Comparison of ENCODE assay signal across 18 cellular contexts in the genomic region with DNA sequence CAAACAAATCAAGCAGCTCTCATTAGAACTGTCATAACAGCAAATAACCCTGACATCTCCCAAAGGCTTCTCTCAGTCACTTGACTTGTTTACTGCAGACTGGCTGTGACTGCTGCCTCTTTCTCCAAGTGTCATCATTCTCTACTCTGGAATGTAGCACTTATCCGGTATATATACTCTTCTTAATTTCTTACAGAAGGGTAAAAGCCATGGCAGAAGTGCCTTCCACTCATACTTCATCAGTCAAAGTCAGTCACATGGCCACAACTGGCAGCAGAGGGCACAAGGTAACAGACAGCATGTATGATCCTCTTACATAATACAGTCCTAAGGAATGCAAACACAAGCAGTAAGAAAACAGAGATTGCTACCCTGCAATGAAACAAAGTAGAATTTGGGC. TPM values are rescaled to one million over a fixed set of nuclear protein-coding genes. Genes with fewer than 3 reads are reported as not detected.
A peak's percentile ranks its signal among the peaks of the same experiment; 100 is the strongest.
DNase-seq lines count a peak whose midpoint lies in the region; ATAC-seq and TF ChIP-seq lines count a peak whose summit lies in the region.
"Had no signal": no experiment of that assay in that cellular context is flagged by ENCODE, and none has a peak within 500 bp of the region (broad histone marks: within the 10 kb centered on the region; RNA-seq: fewer than 3 reads in every experiment).

No MANE protein-coding gene starts in this region.

- H3K9me3 ChIP-seq in GM23248 (ENCODE audit: low read depth) (no peaks in the 10 kb centered on the region), psoas muscle (no peaks in the 10 kb centered on the region), vagina (no peaks in the 10 kb centered on the region)
- H3K9me3 ChIP-seq: spleen had no signal

- intact Hi-C loops in psoas muscle (cut with DNase I) (loop anchor here in 1 of 2 donors (5.0 to 10.0 kb wide), 2 partner anchors 57 to 275 kb away; partner anchors contain the start of gene NXT1), vagina (cut with DNase I) (no loop called here)

- DNase-seq in GM23248 (peak; percentile 45), SK-MEL-5 (ENCODE audit: low read depth, low spot score) (peak; percentile 50), fibroblast of the aortic adventitia (ENCODE audit: low read depth) (peak; percentile 54), psoas muscle (no peak), NCI-H1436 (lab: John Stamatoyannopoulos, UW) (no peak), vagina (ENCODE audit: extremely low spot score in 2 of 2) (no peak), RWPE1 (ENCODE audit: low spot score) (no peak)
- DNase-seq: activated CD4-positive, alpha-beta memory T cell treated with anti-CD3 and anti-CD28 coated beads for 36 hours; anterior cingulate cortex; CD8-positive, alpha-beta T cell; effector CD8-positive, alpha-beta T cell; HCEC 1CT; NCI-H2227 treated with DMSO at 0.1 percent for 48 hours; spleen; T1000 had no signal

- H3K9ac ChIP-seq in GM23248: peak overlapping the region; percentile 18; the same call in 1 of the 2 replicates
- H3K9ac ChIP-seq: neural progenitor cell had no signal

- TF ChIP-seq POLR2A in vagina (IDR thresholded peaks at IDR 0.05): no peak

- H3K79me2 ChIP-seq in GM23248 (ENCODE audit: insufficient read depth): peaks cover 100% of the 10 kb centered on the region

- in situ Hi-C loops in GM23248 (cut with MboI) (no loop called here), SK-MEL-5 (cut with HindIII; ENCODE audit: low pct_unique_long_range_greater_than_20kb, low sequenced_read_pairs) (no loop called here)

- H3K27me3 ChIP-seq in GM23248 (replicated peaks; ENCODE audit: insufficient read depth) (no peaks in the 10 kb centered on the region), psoas muscle (ENCODE audit: insufficient read depth in 3 of 3, low read length in 2 of 3) (no peaks in the 10 kb centered on the region), vagina (no peaks in the 10 kb centered on the region)
- H3K27me3 ChIP-seq: neural progenitor cell, spleen had no signal

- 3 to 13% methylated on average over 1 of the region's 1 CpG for WGBS in GM23248 (ENCODE audit: low coverage in 1 of 2, low lambda C conversion rate in 2 of 2, missing lambda C conversion rate in 2 of 2), 2 experiments
- WGBS in psoas muscle, 3 donors: 18 to 26% (median 21%) methylated on average over 1 of the region's 1 CpG

- no peak for TF ChIP-seq CTCF in fibroblast of the aortic adventitia (IDR thresholded peaks at IDR 0.05; ENCODE audit: insufficient read depth, low read length)
- TF ChIP-seq CTCF in psoas muscle (IDR thresholded peaks at IDR 0.05): no peak
- TF ChIP-seq CTCF in vagina (IDR thresholded peaks at IDR 0.05): no peak
- no peak for TF ChIP-seq CTCF in RWPE1 (conservative IDR thresholded peaks at IDR 0.05; ENCODE audit: low read depth)

- H3F3A ChIP-seq in GM23248 (ENCODE audit: insufficient read depth): no peaks in the 10 kb centered on the region

- POLR2A ChIA-PET in RWPE1 (lab: Yijun Ruan, JAX; ENCODE audit: low non-redundant PET): no interaction called here

- H3K4me3 ChIP-seq in GM23248 (no peak overlapping the region), fibroblast of the aortic adventitia (ENCODE audit: low read depth, low read length) (no peak overlapping the region), psoas muscle (no peak overlapping the region), vagina (no peak overlapping the region)
- H3K4me3 ChIP-seq: neural progenitor cell, spleen had no signal

- no peaks in the 10 kb centered on the region for H3K9me2 ChIP-seq in GM23248 (ENCODE audit: insufficient read depth)

- CTCF ChIA-PET in RWPE1 (lab: Yijun Ruan, JAX): interaction anchor here (0.7 kb wide), 1 partner anchor 677 kb away, joined by 3 read pairs; no protein-coding TSS in a partner anchor

- H2AFZ ChIP-seq in GM23248: no peak overlapping the region
- H2AFZ ChIP-seq: neural progenitor cell had no signal

- peaks cover 5% of the 10 kb centered on the region for H4K20me1 ChIP-seq in GM23248 (ENCODE audit: insufficient read depth)

- H3K4me2 ChIP-seq in GM23248 (ENCODE audit: unreplicated experiment): peak overlapping the region; percentile 43
- H3K4me2 ChIP-seq: neural progenitor cell had no signal

- H3K36me3 ChIP-seq in GM23248 (ENCODE audit: low read depth) (no peaks in the 10 kb centered on the region), psoas muscle (ENCODE audit: insufficient read depth in 1 of 2, low read depth in 1 of 2) (no peaks in the 10 kb centered on the region), vagina (no peaks in the 10 kb centered on the region)
- H3K36me3 ChIP-seq: neural progenitor cell, spleen had no signal

- H3K4me1 ChIP-seq in GM23248 (ENCODE audit: insufficient read depth) (peaks cover 28% of the 10 kb centered on the region), psoas muscle (peaks cover 63% of the 10 kb centered on the region), vagina (peaks cover 23% of the 10 kb centered on the region)

- H3K27ac ChIP-seq in GM23248: peak overlapping the region; percentile 34
- H3K27ac ChIP-seq in psoas muscle: peak overlapping the region; percentile 52
- H3K27ac ChIP-seq in vagina: no peak overlapping the region
- H3K27ac ChIP-seq in RWPE1: no peak overlapping the region
- H3K27ac ChIP-seq: neural progenitor cell, spleen had no signal

- peak; percentile 76 to 85 (median 78) for ATAC-seq in psoas muscle
- ATAC-seq: CD8-positive, alpha-beta T cell had no signal

RNA-seq across cellular contexts. Expression of gene NAPB, which starts 9.3 kb away (rescaled TPM):
- 8.1 and 9.9 TPM in 2 replicates for total RNA-seq in GM23248 (2014; rRNA removed; shearing (Covaris generic))
- polyA plus RNA-seq in GM23248 (2016; fragmentation: Nextera tagmentation; extraction: Ambion mirVana) (5.4 and 5.9 TPM in 2 replicates), psoas muscle (10 to 100 TPM in 1 of 3 donors, 1 to 10 TPM in 2; 1.8 to 12.3 (median 3.0) TPM)
- 9.4 and 13.1 TPM in 2 replicates for total RNA-seq in SK-MEL-5 (2014; rRNA removed; shearing (Covaris generic))
- polyA plus RNA-seq in SK-MEL-5 (2015; cell fraction: cytosol; rRNA removed): 6.8 and 7.7 TPM in 2 replicates
- polyA plus RNA-seq in SK-MEL-5 (2015; cell fraction: nucleus; rRNA removed): 66.1 and 74.1 TPM in 2 replicates
- total RNA-seq in fibroblast of the aortic adventitia (ENCODE audit: low replicate concordance) (7.4 and 13.6 TPM in 2 replicates), psoas muscle (1 to 10 TPM; 2.5 to 5.0 (median 3.5) TPM), vagina (28.5 TPM)

RNA-seq across cellular contexts. Expression of gene CSTL1, which starts 27.5 kb away (rescaled TPM):
- not detected in 2 replicates for total RNA-seq in GM23248 (2014; rRNA removed; shearing (Covaris generic))
- polyA plus RNA-seq in GM23248 (2016; fragmentation: Nextera tagmentation; extraction: Ambion mirVana): not detected in 2 replicates
- total RNA-seq in SK-MEL-5 (2014; rRNA removed; shearing (Covaris generic)): not detected in 2 replicates
- polyA plus RNA-seq in SK-MEL-5 (2015; cell fraction: cytosol; rRNA removed): not detected in 2 replicates
- not detected in 2 replicates for polyA plus RNA-seq in SK-MEL-5 (2015; cell fraction: nucleus; rRNA removed)
- not detected in 2 replicates for total RNA-seq in fibroblast of the aortic adventitia (ENCODE audit: low replicate concordance)
- not detected for total RNA-seq in psoas muscle
- polyA plus RNA-seq in psoas muscle: not detected
- total RNA-seq in vagina: not detected
- total RNA-seq: activated CD4-positive, alpha-beta memory T cell treated with anti-CD3 and anti-CD28 coated beads for 36 hours; CD8-positive, alpha-beta T cell; glomerular endothelial cell; HT-29; spleen had no signal
- polyA plus RNA-seq: spleen had no signal

RNA-seq across cellular contexts. Expression of gene CST11, which starts 40.6 kb away (rescaled TPM):
- total RNA-seq in GM23248 (2014; rRNA removed; shearing (Covaris generic)): not detected in 2 replicates
- polyA plus RNA-seq in GM23248 (2016; fragmentation: Nextera tagmentation; extraction: Ambion mirVana): not detected in 2 replicates
- not detected in 2 replicates for total RNA-seq in SK-MEL-5 (2014; rRNA removed; shearing (Covaris generic))
- not detected in 2 replicates for polyA plus RNA-seq in SK-MEL-5 (2015; cell fraction: cytosol; rRNA removed)
- polyA plus RNA-seq in SK-MEL-5 (2015; cell fraction: nucleus; rRNA removed): not detected in 2 replicates
- not detected in 2 replicates for total RNA-seq in fibroblast of the aortic adventitia (ENCODE audit: low replicate concordance)
- total RNA-seq in psoas muscle: not detected
- polyA plus RNA-seq in psoas muscle: not detected
- not detected for total RNA-seq in vagina
- total RNA-seq: activated CD4-positive, alpha-beta memory T cell treated with anti-CD3 and anti-CD28 coated beads for 36 hours; CD8-positive, alpha-beta T cell; glomerular endothelial cell; HT-29; spleen had no signal
- polyA plus RNA-seq: spleen had no signal

RNA-seq across cellular contexts. Expression of gene GZF1, which starts 50.0 kb away (rescaled TPM):
- total RNA-seq in GM23248 (2014; rRNA removed; shearing (Covaris generic)): 11.0 and 12.3 TPM in 2 replicates
- polyA plus RNA-seq in GM23248 (2016; fragmentation: Nextera tagmentation; extraction: Ambion mirVana) (5.9 and 6.3 TPM in 2 replicates), psoas muscle (10 to 100 TPM in 1 of 3 donors, 1 to 10 TPM in 2; 5.3 to 10.5 (median 6.8) TPM)
- total RNA-seq in SK-MEL-5 (2014; rRNA removed; shearing (Covaris generic)): 22.6 and 23.8 TPM in 2 replicates
- 25.2 and 44.2 TPM in 2 replicates for polyA plus RNA-seq in SK-MEL-5 (2015; cell fraction: cytosol; rRNA removed)
- polyA plus RNA-seq in SK-MEL-5 (2015; cell fraction: nucleus; rRNA removed): 34.8 and 35.5 TPM in 2 replicates
- total RNA-seq in fibroblast of the aortic adventitia (ENCODE audit: low replicate concordance) (11.7 and 12.6 TPM in 2 replicates), psoas muscle (10 to 100 TPM in 3 of 4 donors, 1 to 10 TPM in 1; 9.7 to 20.7 (median 11.9) TPM), vagina (20.9 TPM)

Comparison
In these comparisons a context has a peak if more than half of its experiments do, and no peak if none do; other contexts are left out.
1. DNase-seq: peak in GM23248 (single experiment), SK-MEL-5 (single experiment) and fibroblast of the aortic adventitia (single experiment); none in psoas muscle (0 of 2), NCI-H1436 (single experiment), vagina (0 of 2) and RWPE1 (single experiment).
2. H3K27ac ChIP-seq: peak in GM23248 (single experiment) and psoas muscle (single experiment); none in vagina (single experiment) and RWPE1 (single experiment).